In genomic region chr12:70783455-70783854, GRCh38 we compare ENCODE assay signal across 23 cellular contexts.
DNase-seq lines count a peak whose midpoint lies in the region; ATAC-seq and TF ChIP-seq lines count a peak whose summit lies in the region.
"Had no signal": no experiment of that assay in that cellular context is flagged by ENCODE, and none has a peak within 500 bp of the region (broad histone marks: within the 10 kb centered on the region; RNA-seq: fewer than 3 reads in every experiment).

No MANE protein-coding gene starts in this region.

- H3K4me3 ChIP-seq in BLaER1 (peak overlapping the region; percentile 39), upper lobe of right lung (no peak overlapping the region)
- H3K4me3 ChIP-seq: A549, GM12878 had no signal

- POLR2A ChIA-PET in naive thymus-derived CD8-positive, alpha-beta T cell (lab: Charles Lee): no interaction called here

- H3K36me3 ChIP-seq in BLaER1 (peaks cover 8% of the 10 kb centered on the region; the same call in 1 of the 2 replicates), upper lobe of right lung (no peaks in the 10 kb centered on the region)

- H3K9me3 Mint-ChIP-seq in naive thymus-derived CD8-positive, alpha-beta T cell: peaks cover 0 to 12% (median 3%) of the 10 kb centered on the region in 9 donors

- peaks cover 0 to 4% (median 2%) of the 10 kb centered on the region in 3 donors for H3K36me3 Mint-ChIP-seq in naive thymus-derived CD8-positive, alpha-beta T cell
- H3K36me3 Mint-ChIP-seq: CD14-positive monocyte; CD4-positive, alpha-beta memory T cell; CD4-positive, CD25-positive, alpha-beta regulatory T cell; CD8-positive, alpha-beta memory T cell had no signal

- no peaks in the 10 kb centered on the region for H3K4me1 Mint-ChIP-seq in naive thymus-derived CD8-positive, alpha-beta T cell
- H3K4me1 Mint-ChIP-seq: B cell; CD14-positive monocyte; CD4-positive, alpha-beta memory T cell; CD4-positive, CD25-positive, alpha-beta regulatory T cell; CD8-positive, alpha-beta memory T cell had no signal

- H3K4me1 ChIP-seq in BLaER1 (peaks cover 47% of the 10 kb centered on the region), upper lobe of right lung (no peaks in the 10 kb centered on the region)
- H3K4me1 ChIP-seq: A549 had no signal

- H3K9me3 ChIP-seq in BLaER1 (peaks cover 23% of the 10 kb centered on the region), upper lobe of right lung (no peaks in the 10 kb centered on the region)
- H3K9me3 ChIP-seq: A549 had no signal

- intact Hi-C loops in sciatic nerve (cut with DNase I): no loop called here
- intact Hi-C loops in upper lobe of right lung (cut with DNase I): no loop called here

- H3K27me3 ChIP-seq in BLaER1 (no peaks in the 10 kb centered on the region), upper lobe of right lung (no peaks in the 10 kb centered on the region)

- no peak overlapping the region for H3K9ac ChIP-seq in BLaER1

- peaks cover 0 to 6% (median 1%) of the 10 kb centered on the region in 5 donors for H3K27me3 Mint-ChIP-seq in naive thymus-derived CD8-positive, alpha-beta T cell
- H3K27me3 Mint-ChIP-seq: B cell; CD4-positive, alpha-beta memory T cell; CD8-positive, alpha-beta memory T cell had no signal

- H3K4me2 ChIP-seq in BLaER1: peak overlapping the region; percentile 19
- H3K4me2 ChIP-seq: A549 had no signal

- H3K27ac Mint-ChIP-seq in naive thymus-derived CD8-positive, alpha-beta T cell: no peak overlapping the region
- H3K27ac Mint-ChIP-seq: B cell; CD14-positive monocyte; CD4-positive, alpha-beta memory T cell; CD4-positive, CD25-positive, alpha-beta regulatory T cell; CD8-positive, alpha-beta memory T cell had no signal

- H3K27ac ChIP-seq in BLaER1: 0 out of 2 replicates have a peak overlapping the region, but pooled peaks have one; percentile 6
- H3K27ac ChIP-seq in upper lobe of right lung: no peak overlapping the region
- H3K27ac ChIP-seq: 22Rv1, A549 had no signal

- peak; percentile 22 for ATAC-seq in sciatic nerve
- ATAC-seq in upper lobe of right lung: peak; percentile 13
- ATAC-seq in naive thymus-derived CD8-positive, alpha-beta T cell: no peak
- ATAC-seq: A549, GM12878 had no signal

- no peak overlapping the region for H3K4me3 Mint-ChIP-seq in naive thymus-derived CD8-positive, alpha-beta T cell
- H3K4me3 Mint-ChIP-seq: B cell; CD14-positive monocyte; CD4-positive, alpha-beta memory T cell; CD4-positive, CD25-positive, alpha-beta regulatory T cell; CD8-positive, alpha-beta memory T cell had no signal

- no peaks in the 10 kb centered on the region for H4K20me1 ChIP-seq in BLaER1

- no peak for TF ChIP-seq CTCF in upper lobe of right lung (IDR thresholded peaks at IDR 0.05)

- no peak for DNase-seq in sciatic nerve (ENCODE audit: low spot score)
- no peak for DNase-seq in upper lobe of right lung
- DNase-seq in naive thymus-derived CD8-positive, alpha-beta T cell: no peak
- DNase-seq in epidermal melanocyte (ENCODE audit: insufficient read length, low spot score): no peak
- no peak for DNase-seq in HT-29 (ENCODE audit: low spot score)
- DNase-seq: AML-193; C1 segment of cervical spinal cord; CD4-positive, alpha-beta memory T cell; CD4-positive, CD25-positive, alpha-beta regulatory T cell; CD8-positive, alpha-beta memory T cell; COR-L47; DMS 273 treated with DMSO at 0.1 percent for 48 hours; DMS153; DMS79; DND-41; EL; GDM1 had no signal

Comparison
In these comparisons a context has a peak if more than half of its experiments do, and no peak if none do; other contexts are left out.
1. ATAC-seq: peak in sciatic nerve (single experiment) and upper lobe of right lung (single experiment); none in naive thymus-derived CD8-positive, alpha-beta T cell (0 of 2).